ENCODE assay signal across 9 cellular contexts in genomic region chr6:33212857-33213165, GRCh38. TPM values are rescaled to one million over a fixed set of nuclear protein-coding genes. Genes with fewer than 3 reads are reported as not detected.
A peak's percentile ranks its signal among the peaks of the same experiment; 100 is the strongest.
DNase-seq lines count a peak whose midpoint lies in the region; ATAC-seq and TF ChIP-seq lines count a peak whose summit lies in the region.
"Had no signal": no experiment of that assay in that cellular context is flagged by ENCODE, and none has a peak within 500 bp of the region (broad histone marks: within the 10 kb centered on the region; RNA-seq: fewer than 3 reads in every experiment).

No MANE protein-coding gene starts in this region.

- H3K4me1 Mint-ChIP-seq in CD8-positive, alpha-beta memory T cell = peaks cover 28 to 34% (median 30%) of the 10 kb centered on the region in 3 donors
- H3K4me1 Mint-ChIP-seq in progenitor cell of endocrine pancreas (ENCODE audit: low read depth) = peaks cover 20% of the 10 kb centered on the region

- no peaks in the 10 kb centered on the region for H3K9me3 ChIP-seq in CD8-positive, alpha-beta memory T cell (ENCODE audit: low read length)
- H3K9me3 ChIP-seq in RWPE2 (ENCODE audit: severe bottlenecking) (no peaks in the 10 kb centered on the region), MM.1S (replicated peaks; ENCODE audit: insufficient read depth, low read length) (no peaks in the 10 kb centered on the region)

- peaks cover 15% of the 10 kb centered on the region for H3K36me3 ChIP-seq in CD8-positive, alpha-beta memory T cell (ENCODE audit: insufficient read depth, low read length)
- H3K36me3 ChIP-seq in RWPE2 (ENCODE audit: low read depth) = peaks cover 17% of the 10 kb centered on the region
- no peaks in the 10 kb centered on the region for H3K36me3 ChIP-seq in MM.1S (replicated peaks; ENCODE audit: insufficient read depth, low read length)

- peaks cover 7 to 38% (median 9%) of the 10 kb centered on the region in 3 donors for H3K36me3 Mint-ChIP-seq in CD8-positive, alpha-beta memory T cell
- H3K36me3 Mint-ChIP-seq in progenitor cell of endocrine pancreas (ENCODE audit: insufficient read depth) = peaks cover 11% of the 10 kb centered on the region

- H4K20me1 ChIP-seq in MM.1S (ENCODE audit: insufficient read depth, low read length) = no peaks in the 10 kb centered on the region

- H3K9ac ChIP-seq in MM.1S (ENCODE audit: low read length) = no peak overlapping the region

- H3K27me3 Mint-ChIP-seq in CD8-positive, alpha-beta memory T cell = peaks cover 17 to 47% of the 10 kb centered on the region in 2 donors
- peaks cover 53% of the 10 kb centered on the region for H3K27me3 Mint-ChIP-seq in progenitor cell of endocrine pancreas

- CTCF ChIA-PET in CD8-positive, alpha-beta memory T cell (lab: Charles Lee) = no interaction called here

- H3K79me2 ChIP-seq in MM.1S (ENCODE audit: low read length) = no peaks in the 10 kb centered on the region

- no peak overlapping the region for H3K4me3 ChIP-seq in CD8-positive, alpha-beta memory T cell (ENCODE audit: low read length)
- H3K4me3 ChIP-seq in RWPE2 (ENCODE audit: severe bottlenecking) (peak overlapping the region; percentile 29), MM.1S (ENCODE audit: low read length) (no peak overlapping the region)

- no peaks in the 10 kb centered on the region for H3K9me2 ChIP-seq in MM.1S (replicated peaks; ENCODE audit: insufficient read depth, low read length)

- H3K27ac ChIP-seq in CD8-positive, alpha-beta memory T cell (ENCODE audit: low read depth, low read length) = no peak overlapping the region
- H3K27ac ChIP-seq in RWPE2 (ENCODE audit: poor library complexity, severe bottlenecking) (no peak overlapping the region), MM.1S (ENCODE audit: low read length) (no peak overlapping the region)

- H3K4me3 Mint-ChIP-seq in CD8-positive, alpha-beta memory T cell = peak overlapping the region; percentile 5 to 80 (median 56)
- peak overlapping the region; percentile 75 for H3K4me3 Mint-ChIP-seq in progenitor cell of endocrine pancreas (ENCODE audit: low read depth)

- DNase-seq in CD8-positive, alpha-beta memory T cell = peak in 1 of 5 donors; percentile 3
- DNase-seq in RWPE2 (ENCODE audit: low spot score) = no peak
- peak; percentile 31 for DNase-seq in fibroblast of peridontal ligament (ENCODE audit: extremely low read depth)
- DNase-seq in progenitor cell of endocrine pancreas (ENCODE audit: low spot score, unreplicated experiment) = no peak
- DNase-seq in A172 (ENCODE audit: low spot score) = no peak
- no peak for DNase-seq in hypothalamus (lab: John Stamatoyannopoulos, UW)
- DNase-seq in MM.1S = no peak

- no peak overlapping the region for H3K4me2 ChIP-seq in MM.1S (ENCODE audit: low read depth, low read length)

- peak overlapping the region in 2 of 8 donors; percentile 36 to 67 for H3K27ac Mint-ChIP-seq in CD8-positive, alpha-beta memory T cell
- peak overlapping the region; percentile 47 for H3K27ac Mint-ChIP-seq in progenitor cell of endocrine pancreas
- H3K27ac Mint-ChIP-seq: T-helper 1 cell treated with Interleukin-12 subunit alpha and Interleukin-12 subunit beta and Interleukin-4 antibody, amounts not matched to agents 30 μg/mL and 1 μg/mL, for 36 hours had no signal

- TF ChIP-seq CTCF in RWPE2 (IDR thresholded peaks at IDR 0.05; ENCODE audit: poor library complexity, severe bottlenecking) = no peak
- TF ChIP-seq CTCF in progenitor cell of endocrine pancreas (IDR thresholded peaks at IDR 0.05; ENCODE audit: unreplicated experiment) = no peak
- no peak for TF ChIP-seq CTCF in MM.1S (IDR thresholded peaks at IDR 0.05; ENCODE audit: low read length)

- peaks cover 27% of the 10 kb centered on the region for H3K4me1 ChIP-seq in CD8-positive, alpha-beta memory T cell (ENCODE audit: insufficient read depth, low read length)
- peaks cover 7% of the 10 kb centered on the region for H3K4me1 ChIP-seq in RWPE2 (ENCODE audit: insufficient read depth, poor library complexity, severe bottlenecking)
- 0 out of 2 replicates have a peak, but pooled peaks cover 5% of the 10 kb centered on the region for H3K4me1 ChIP-seq in MM.1S (ENCODE audit: low read length)

- ATAC-seq in RWPE2 (ENCODE audit: low read depth) = no peak
- ATAC-seq in HG02588 (IDR thresholded peaks at IDR 0.05; ENCODE audit: unreplicated experiment) = no peak

- no peak overlapping the region for H2AFZ ChIP-seq in MM.1S (ENCODE audit: low read length)

- no peaks in the 10 kb centered on the region for H3K27me3 ChIP-seq in CD8-positive, alpha-beta memory T cell (ENCODE audit: insufficient read depth, low read length, poor library complexity, severe bottlenecking)
- no peaks in the 10 kb centered on the region for H3K27me3 ChIP-seq in RWPE2 (ENCODE audit: insufficient read depth, poor library complexity, severe bottlenecking)
- H3K27me3 ChIP-seq in MM.1S (replicated peaks; ENCODE audit: insufficient read depth, low read length) = no peaks in the 10 kb centered on the region

- H3K9me3 Mint-ChIP-seq in CD8-positive, alpha-beta memory T cell = no peaks in the 10 kb centered on the region
- H3K9me3 Mint-ChIP-seq in progenitor cell of endocrine pancreas (ENCODE audit: low read depth) = no peaks in the 10 kb centered on the region
- H3K9me3 Mint-ChIP-seq: T-helper 1 cell treated with Interleukin-12 subunit alpha and Interleukin-12 subunit beta and Interleukin-4 antibody, amounts not matched to agents 30 μg/mL and 1 μg/mL, for 36 hours had no signal

- POLR2A ChIA-PET in CD8-positive, alpha-beta memory T cell (lab: Charles Lee) = no interaction called here

- H3F3A ChIP-seq in MM.1S (ENCODE audit: insufficient read depth, low read length) = no peaks in the 10 kb centered on the region

RNA-seq across cellular contexts. Expression of gene RING1, which starts 4.5 kb away (rescaled TPM):
- total RNA-seq in CD8-positive, alpha-beta memory T cell = 10 to 100 TPM; 43.1 to 47.0 TPM
- polyA plus RNA-seq in CD8-positive, alpha-beta memory T cell = 10.1 TPM
- total RNA-seq in progenitor cell of endocrine pancreas = 56.2 and 62.4 TPM in 2 replicates
- 16.2 and 19.7 TPM in 2 replicates for total RNA-seq in A172 (2014; rRNA removed; shearing (Covaris generic))

RNA-seq across cellular contexts. Expression of gene HSD17B8, which starts 8.4 kb away (rescaled TPM):
- total RNA-seq in CD8-positive, alpha-beta memory T cell = 10 to 100 TPM; 21.3 to 23.5 TPM
- polyA plus RNA-seq in CD8-positive, alpha-beta memory T cell = 50.7 TPM
- total RNA-seq in progenitor cell of endocrine pancreas = 7.0 and 9.2 TPM in 2 replicates
- total RNA-seq in A172 (2014; rRNA removed; shearing (Covaris generic)) = 0.19 TPM in 1 of 2 replicates, not detected in the other

RNA-seq across cellular contexts. Expression of gene SLC39A7, which starts 12.1 kb away (rescaled TPM):
- 10 to 100 TPM; 63.1 to 63.6 TPM for total RNA-seq in CD8-positive, alpha-beta memory T cell
- 32.9 TPM for polyA plus RNA-seq in CD8-positive, alpha-beta memory T cell
- 108 and 109 TPM in 2 replicates for total RNA-seq in progenitor cell of endocrine pancreas
- total RNA-seq in A172 (2014; rRNA removed; shearing (Covaris generic)) = 77.7 and 120 TPM in 2 replicates

RNA-seq across cellular contexts. Expression of gene RXRB, which starts 12.3 kb away (rescaled TPM):
- 10 to 100 TPM; 47.1 to 51.4 TPM for total RNA-seq in CD8-positive, alpha-beta memory T cell
- 8.5 TPM for polyA plus RNA-seq in CD8-positive, alpha-beta memory T cell
- total RNA-seq in progenitor cell of endocrine pancreas = 44.3 and 47.1 TPM in 2 replicates
- total RNA-seq in A172 (2014; rRNA removed; shearing (Covaris generic)) = 14.1 and 20.4 TPM in 2 replicates

RNA-seq across cellular contexts. Expression of gene COL11A2, which starts 20.5 kb away (rescaled TPM):
- 1 to 10 TPM in 1 of 2 experiments, under 1 TPM in 1; 0.69 to 1.1 TPM for total RNA-seq in CD8-positive, alpha-beta memory T cell
- polyA plus RNA-seq in CD8-positive, alpha-beta memory T cell = not detected
- 4.3 and 5.3 TPM in 2 replicates for total RNA-seq in progenitor cell of endocrine pancreas
- 0.79 and 1.7 TPM in 2 replicates for total RNA-seq in A172 (2014; rRNA removed; shearing (Covaris generic))
